In the genomic region with DNA sequence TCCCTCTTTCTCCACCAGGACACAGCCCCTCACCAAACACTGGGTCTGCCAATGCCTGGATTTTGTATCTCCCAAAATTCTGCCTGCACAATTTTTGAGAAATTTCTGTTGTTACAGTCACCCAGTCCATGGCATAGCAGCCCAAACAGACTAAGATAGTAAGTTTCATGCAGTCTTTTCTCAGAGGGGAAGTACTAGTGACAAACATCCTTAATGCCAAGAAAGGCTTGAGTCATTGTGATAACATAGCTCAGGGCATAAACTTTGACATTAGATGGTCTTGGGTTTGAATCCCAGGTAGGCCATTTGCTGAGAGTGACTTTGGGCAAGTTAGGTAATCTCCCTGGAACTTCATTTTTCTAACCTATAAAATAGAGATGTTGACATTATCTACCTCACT, we compare ENCODE assay signal across 1 cellular context.
TF ChIP-seq lines count a peak whose summit lies in the region.

No MANE protein-coding gene starts in this region.

TF ChIP-seq in IMR-90, 13 proteins besides CTCF, POLR2A, EP300 and RAD21:
- TF ChIP-seq USF2 (IDR thresholded peaks at IDR 0.05; ENCODE audit: low read depth, low read length) = no peak
